Comparison of ENCODE assay signal across 1 cellular context in genomic region chrX:14528629-14529287, GRCh38.
TF ChIP-seq lines count a peak whose summit lies in the region.

No MANE protein-coding gene starts in this region.

TF ChIP-seq in GM23338, 12 proteins besides CTCF, POLR2A, EP300 and RAD21 (continued from another document):
- TF ChIP-seq STAT1 (IDR thresholded peaks at IDR 0.05; ENCODE audit: unreplicated experiment) (no peak), ZNF462 (CRISPR knock-in tag; IDR thresholded peaks at IDR 0.05) (no peak), POLR2AphosphoS5 (IDR thresholded peaks at IDR 0.05; ENCODE audit: low read depth) (no peak), JUNB (IDR thresholded peaks at IDR 0.05; ENCODE audit: unreplicated experiment) (no peak), NANOG (IDR thresholded peaks at IDR 0.05; ENCODE audit: borderline replicate concordance) (no peak), ZNF114 (CRISPR knock-in tag; IDR thresholded peaks at IDR 0.05) (no peak)
